Comparison of ENCODE assay signal across 1 cellular context in the genomic region with DNA sequence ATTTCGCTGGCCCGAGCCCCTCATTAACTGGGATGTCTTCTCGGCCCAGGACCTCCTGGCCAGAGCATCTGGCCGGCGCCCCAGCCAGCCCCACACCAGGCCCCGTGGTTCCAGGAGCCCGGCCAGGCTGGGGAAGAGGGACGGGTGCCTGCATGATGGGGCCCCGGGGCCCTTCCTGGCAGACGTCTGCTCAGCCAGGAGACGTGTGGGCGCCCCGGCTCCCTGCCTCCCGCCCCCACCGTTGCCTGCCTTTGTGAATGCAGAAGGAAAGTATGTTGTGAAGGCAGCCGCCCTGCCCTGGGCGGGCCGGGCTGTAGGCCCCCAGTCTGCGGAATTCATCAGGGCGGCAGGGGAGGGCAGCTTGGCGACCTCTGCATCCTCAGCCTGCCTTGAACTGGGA.
TF ChIP-seq lines count a peak whose summit lies in the region.

No MANE protein-coding gene starts in this region.

TF ChIP-seq in IMR-90, 13 proteins besides CTCF, POLR2A, EP300 and RAD21:
- TF ChIP-seq, protein P1, sequence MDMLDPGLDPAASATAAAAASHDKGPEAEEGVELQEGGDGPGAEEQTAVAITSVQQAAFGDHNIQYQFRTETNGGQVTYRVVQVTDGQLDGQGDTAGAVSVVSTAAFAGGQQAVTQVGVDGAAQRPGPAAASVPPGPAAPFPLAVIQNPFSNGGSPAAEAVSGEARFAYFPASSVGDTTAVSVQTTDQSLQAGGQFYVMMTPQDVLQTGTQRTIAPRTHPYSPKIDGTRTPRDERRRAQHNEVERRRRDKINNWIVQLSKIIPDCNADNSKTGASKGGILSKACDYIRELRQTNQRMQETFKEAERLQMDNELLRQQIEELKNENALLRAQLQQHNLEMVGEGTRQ (IDR thresholded peaks at IDR 0.05; ENCODE audit: low read depth, low read length) = no peak
- TF ChIP-seq SMC3 (IDR thresholded peaks at IDR 0.05; ENCODE audit: low read depth, low read length) (no peak), MAZ (IDR thresholded peaks at IDR 0.05; ENCODE audit: borderline replicate concordance, low read depth, low read length) (no peak; the same call in 1 of the 2 replicates), CHD1 (IDR thresholded peaks at IDR 0.05; ENCODE audit: low read depth, low read length) (no peak), BHLHE40 (IDR thresholded peaks at IDR 0.05; ENCODE audit: low read depth, low read length) (no peak), CEBPB (IDR thresholded peaks at IDR 0.05; ENCODE audit: low read depth, low read length) (no peak), FOS (IDR thresholded peaks at IDR 0.05; ENCODE audit: low read depth, low read length) (no peak), MXI1 (IDR thresholded peaks at IDR 0.05; ENCODE audit: borderline replicate concordance, low read depth, low read length) (no peak)
